ENCODE assay signal across 1 cellular context in the genomic region with DNA sequence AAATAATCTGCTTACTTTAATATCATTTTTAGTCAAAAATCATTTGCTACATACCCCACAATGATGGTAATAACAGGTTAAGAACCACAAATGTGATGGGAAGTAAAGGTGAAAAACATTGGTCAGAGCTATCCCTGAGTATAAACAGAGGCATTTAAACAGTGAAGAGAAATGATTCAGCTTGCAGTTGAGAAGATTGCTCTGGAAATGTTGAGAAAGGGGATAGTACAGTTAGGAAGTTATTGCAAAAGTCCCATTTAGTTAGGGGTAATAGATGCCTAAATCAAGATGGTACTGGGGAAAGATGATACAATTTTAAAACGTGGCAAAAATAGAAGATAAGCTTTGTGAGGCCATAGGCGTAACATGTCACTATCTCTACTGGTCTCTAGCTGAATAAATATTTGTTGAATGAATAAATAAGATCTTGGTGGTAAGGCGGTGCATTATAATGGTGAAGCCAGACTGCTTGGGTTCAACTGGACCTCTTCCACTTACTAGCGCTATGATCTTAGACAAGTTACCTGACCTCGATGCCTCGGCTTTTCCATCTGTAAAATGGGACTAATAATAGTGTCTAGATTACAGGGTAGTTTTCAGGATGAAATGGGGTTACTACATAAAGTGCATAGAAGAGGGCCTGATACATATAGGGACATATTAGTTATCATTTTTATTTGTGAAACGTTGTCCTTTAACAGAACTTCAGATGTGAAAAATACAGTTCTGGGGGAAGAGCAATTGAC.
TF ChIP-seq lines count a peak whose summit lies in the region.

No MANE protein-coding gene starts in this region.

TF ChIP-seq in endothelial cell of umbilical vein, 7 proteins besides CTCF, POLR2A, EP300 and RAD21:
- TF ChIP-seq FOS (IDR thresholded peaks at IDR 0.05; ENCODE audit: borderline replicate concordance, insufficient read depth, low read length): no peak
- TF ChIP-seq, protein P1, sequence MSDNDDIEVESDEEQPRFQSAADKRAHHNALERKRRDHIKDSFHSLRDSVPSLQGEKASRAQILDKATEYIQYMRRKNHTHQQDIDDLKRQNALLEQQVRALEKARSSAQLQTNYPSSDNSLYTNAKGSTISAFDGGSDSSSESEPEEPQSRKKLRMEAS (IDR thresholded peaks at IDR 0.05; ENCODE audit: insufficient read depth, insufficient read length): no peak
- no peak for TF ChIP-seq MYC (IDR thresholded peaks at IDR 0.05; ENCODE audit: low read depth, low read length)
- no peak for TF ChIP-seq POLR2AphosphoS5 (IDR thresholded peaks at IDR 0.05; ENCODE audit: insufficient read depth, low read depth, low read length)
- TF ChIP-seq GATA2 (IDR thresholded peaks at IDR 0.05; ENCODE audit: insufficient read depth, insufficient read length, low read depth, low read length): no peak
- TF ChIP-seq JUN (IDR thresholded peaks at IDR 0.05; ENCODE audit: borderline replicate concordance, insufficient read depth, insufficient read length, low read depth): no peak
- no peak for TF ChIP-seq EZH2 (IDR thresholded peaks at IDR 0.05; ENCODE audit: borderline replicate concordance, low read depth, low read length, severe bottlenecking)
